In genomic region chr15:83018477-83018876, GRCh38 we compare ENCODE assay signal across 13 cellular contexts.
"Had no signal": no experiment of that assay in that cellular context is flagged by ENCODE, and none has a peak within 500 bp of the region (broad histone marks: within the 10 kb centered on the region; RNA-seq: fewer than 3 reads in every experiment).

No MANE protein-coding gene starts in this region.

- DNase-seq: activated naive CD4-positive, alpha-beta T cell; activated naive CD8-positive, alpha-beta T cell treated with anti-CD3 and anti-CD28 coated beads for 36 hours; amniotic stem cell; immature natural killer cell; mesendoderm; stimulated activated CD4-positive, alpha-beta T cell treated with anti-CD3 and anti-CD28 coated beads, Interleukin-12 subunit alpha, Interleukin-12 subunit beta, amount 100 ng/mL, for 4 hours; stimulated activated CD4-positive, alpha-beta T cell treated with anti-CD3 and anti-CD28 coated beads, Interleukin-2, amount 100 ng/mL, for 24 hours; stimulated activated naive CD8-positive, alpha-beta T cell treated with anti-CD3 and anti-CD28 coated beads, Interleukin-15, Interleukin-2, amounts not matched to agents 100 U/mL and 50 U/mL, for 24 hours; substantia nigra; transverse colon; uterus had no signal

- H3K4me1 ChIP-seq: transverse colon, uterus had no signal

- ATAC-seq: activated CD4-positive, CD25-positive, alpha-beta regulatory T cell treated with anti-CD3 and anti-CD28 coated beads, Interleukin-2, amount 50 U/mL, for 24 hours; natural killer cell treated with Interleukin-12 subunit alpha and Interleukin-12 subunit beta and Interleukin-15 and Interleukin-18, amount 100 ng/mL, for 72 hours; stimulated activated naive CD8-positive, alpha-beta T cell treated with anti-CD3 and anti-CD28 coated beads, Interleukin-15, Interleukin-2, amounts not matched to agents 100 U/mL and 50 U/mL, for 24 hours had no signal

- H3K4me3 ChIP-seq: transverse colon, uterus had no signal

- H3K9me3 ChIP-seq: transverse colon, uterus had no signal

- H3K27me3 ChIP-seq: transverse colon, uterus had no signal

- H3K27ac ChIP-seq: transverse colon, uterus had no signal

- H3K36me3 ChIP-seq: uterus had no signal
